ENCODE assay signal across 1 cellular context in the genomic region with DNA sequence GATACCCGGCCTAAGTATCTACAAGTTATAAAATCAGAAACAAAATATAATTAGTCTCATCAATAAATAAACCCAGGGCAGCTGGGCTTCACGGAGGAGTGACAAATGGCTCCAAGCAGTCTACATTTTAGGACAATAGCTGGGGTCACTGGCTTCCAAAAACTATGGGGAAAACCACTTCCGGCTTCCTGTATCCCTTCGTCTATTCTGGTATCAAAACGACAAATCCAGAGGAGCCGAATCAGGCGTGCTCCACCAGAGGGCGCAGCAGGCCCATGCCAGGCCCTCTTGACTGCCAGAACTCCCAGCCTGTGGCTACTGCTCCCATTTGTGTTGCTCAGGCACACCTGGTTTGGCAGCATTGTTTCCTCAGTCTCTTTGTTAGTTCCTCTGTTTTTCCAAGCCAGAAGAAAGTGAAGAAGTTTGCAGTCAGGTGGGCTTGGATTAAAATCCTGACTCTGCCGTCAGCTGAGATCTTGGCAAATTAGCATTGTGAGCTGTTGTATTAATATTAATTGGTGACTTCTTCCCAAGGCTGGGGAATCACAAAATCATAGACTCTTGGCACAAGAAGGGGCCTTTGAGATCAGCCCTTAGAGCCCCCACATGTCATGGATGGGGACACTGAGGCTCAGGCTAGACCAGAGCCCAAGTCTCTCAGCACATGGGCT.
TF ChIP-seq lines count a peak whose summit lies in the region.

No MANE protein-coding gene starts in this region.

TF ChIP-seq in HepG2, 621 proteins besides CTCF, POLR2A, EP300 and RAD21 (continued from another document and continues in another):
- TF ChIP-seq, protein P1, sequence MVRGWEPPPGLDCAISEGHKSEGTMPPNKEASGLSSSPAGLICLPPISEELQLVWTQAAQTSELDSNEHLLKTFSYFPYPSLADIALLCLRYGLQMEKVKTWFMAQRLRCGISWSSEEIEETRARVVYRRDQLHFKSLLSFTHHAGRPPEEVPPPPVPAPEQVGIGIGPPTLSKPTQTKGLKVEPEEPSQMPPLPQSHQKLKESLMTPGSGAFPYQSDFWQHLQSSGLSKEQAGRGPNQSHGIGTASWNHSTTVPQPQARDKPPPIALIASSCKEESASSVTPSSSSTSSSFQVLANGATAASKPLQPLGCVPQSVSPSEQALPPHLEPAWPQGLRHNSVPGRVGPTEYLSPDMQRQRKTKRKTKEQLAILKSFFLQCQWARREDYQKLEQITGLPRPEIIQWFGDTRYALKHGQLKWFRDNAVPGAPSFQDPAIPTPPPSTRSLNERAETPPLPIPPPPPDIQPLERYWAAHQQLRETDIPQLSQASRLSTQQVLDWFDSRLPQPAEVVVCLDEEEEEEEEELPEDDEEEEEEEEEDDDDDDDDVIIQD (CRISPR knock-in tag; IDR thresholded peaks at IDR 0.05; ENCODE audit: low read depth) = peak; percentile 59
- TF ChIP-seq KAT8 (CRISPR knock-in tag; IDR thresholded peaks at IDR 0.05) (peak; percentile 88), GATAD2A (CRISPR knock-in tag; IDR thresholded peaks at IDR 0.05) (peak; percentile 63), SRY (CRISPR knock-in tag; IDR thresholded peaks at IDR 0.05) (no peak), ZNF350 (CRISPR knock-in tag; IDR thresholded peaks at IDR 0.05; ENCODE audit: borderline replicate concordance, low read depth) (no peak; the same call in 1 of the 2 replicates), REST (IDR thresholded peaks at IDR 0.05; ENCODE audit: borderline replicate concordance in 1 of 2, low read depth in 1 of 2, low read length in 2 of 2) (no peak), ZNF484 (CRISPR knock-in tag; IDR thresholded peaks at IDR 0.05; ENCODE audit: borderline replicate concordance, low read depth) (no peak), SMAD3 (CRISPR knock-in tag; IDR thresholded peaks at IDR 0.05) (peak; percentile 73; the same call in 1 of the 2 replicates), ZKSCAN5 (CRISPR knock-in tag; IDR thresholded peaks at IDR 0.05) (no peak), JUND (CRISPR knock-in tag; IDR thresholded peaks at IDR 0.05) (no peak), UBTF (CRISPR knock-in tag; IDR thresholded peaks at IDR 0.05) (no peak), ATF1 (CRISPR knock-in tag; IDR thresholded peaks at IDR 0.05) (no peak), TFDP2 (CRISPR knock-in tag; IDR thresholded peaks at IDR 0.05) (0 out of 2 replicates have a peak, but pooled peaks have one; percentile 27), SOX5 (CRISPR knock-in tag; IDR thresholded peaks at IDR 0.05; ENCODE audit: borderline replicate concordance) (peak; percentile 48; the same call in 1 of the 2 replicates), ZNF367 (CRISPR knock-in tag; IDR thresholded peaks at IDR 0.05; ENCODE audit: borderline replicate concordance) (no peak), ZHX1 (CRISPR knock-in tag; IDR thresholded peaks at IDR 0.05; ENCODE audit: low read depth) (no peak), REPIN1 (CRISPR knock-in tag; IDR thresholded peaks at IDR 0.05; ENCODE audit: borderline replicate concordance, low read depth) (peak; percentile 42; the same call in 1 of the 2 replicates), GRHL1 (CRISPR knock-in tag; conservative IDR thresholded peaks at IDR 0.05) (no peak), MATR3 (CRISPR knock-in tag; IDR thresholded peaks at IDR 0.05) (no peak), MYPOP (CRISPR knock-in tag; IDR thresholded peaks at IDR 0.05) (no peak)
- TF ChIP-seq, protein P2, sequence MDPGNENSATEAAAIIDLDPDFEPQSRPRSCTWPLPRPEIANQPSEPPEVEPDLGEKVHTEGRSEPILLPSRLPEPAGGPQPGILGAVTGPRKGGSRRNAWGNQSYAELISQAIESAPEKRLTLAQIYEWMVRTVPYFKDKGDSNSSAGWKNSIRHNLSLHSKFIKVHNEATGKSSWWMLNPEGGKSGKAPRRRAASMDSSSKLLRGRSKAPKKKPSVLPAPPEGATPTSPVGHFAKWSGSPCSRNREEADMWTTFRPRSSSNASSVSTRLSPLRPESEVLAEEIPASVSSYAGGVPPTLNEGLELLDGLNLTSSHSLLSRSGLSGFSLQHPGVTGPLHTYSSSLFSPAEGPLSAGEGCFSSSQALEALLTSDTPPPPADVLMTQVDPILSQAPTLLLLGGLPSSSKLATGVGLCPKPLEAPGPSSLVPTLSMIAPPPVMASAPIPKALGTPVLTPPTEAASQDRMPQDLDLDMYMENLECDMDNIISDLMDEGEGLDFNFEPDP (CRISPR knock-in tag; conservative IDR thresholded peaks at IDR 0.05) = no peak
- TF ChIP-seq, protein P3, sequence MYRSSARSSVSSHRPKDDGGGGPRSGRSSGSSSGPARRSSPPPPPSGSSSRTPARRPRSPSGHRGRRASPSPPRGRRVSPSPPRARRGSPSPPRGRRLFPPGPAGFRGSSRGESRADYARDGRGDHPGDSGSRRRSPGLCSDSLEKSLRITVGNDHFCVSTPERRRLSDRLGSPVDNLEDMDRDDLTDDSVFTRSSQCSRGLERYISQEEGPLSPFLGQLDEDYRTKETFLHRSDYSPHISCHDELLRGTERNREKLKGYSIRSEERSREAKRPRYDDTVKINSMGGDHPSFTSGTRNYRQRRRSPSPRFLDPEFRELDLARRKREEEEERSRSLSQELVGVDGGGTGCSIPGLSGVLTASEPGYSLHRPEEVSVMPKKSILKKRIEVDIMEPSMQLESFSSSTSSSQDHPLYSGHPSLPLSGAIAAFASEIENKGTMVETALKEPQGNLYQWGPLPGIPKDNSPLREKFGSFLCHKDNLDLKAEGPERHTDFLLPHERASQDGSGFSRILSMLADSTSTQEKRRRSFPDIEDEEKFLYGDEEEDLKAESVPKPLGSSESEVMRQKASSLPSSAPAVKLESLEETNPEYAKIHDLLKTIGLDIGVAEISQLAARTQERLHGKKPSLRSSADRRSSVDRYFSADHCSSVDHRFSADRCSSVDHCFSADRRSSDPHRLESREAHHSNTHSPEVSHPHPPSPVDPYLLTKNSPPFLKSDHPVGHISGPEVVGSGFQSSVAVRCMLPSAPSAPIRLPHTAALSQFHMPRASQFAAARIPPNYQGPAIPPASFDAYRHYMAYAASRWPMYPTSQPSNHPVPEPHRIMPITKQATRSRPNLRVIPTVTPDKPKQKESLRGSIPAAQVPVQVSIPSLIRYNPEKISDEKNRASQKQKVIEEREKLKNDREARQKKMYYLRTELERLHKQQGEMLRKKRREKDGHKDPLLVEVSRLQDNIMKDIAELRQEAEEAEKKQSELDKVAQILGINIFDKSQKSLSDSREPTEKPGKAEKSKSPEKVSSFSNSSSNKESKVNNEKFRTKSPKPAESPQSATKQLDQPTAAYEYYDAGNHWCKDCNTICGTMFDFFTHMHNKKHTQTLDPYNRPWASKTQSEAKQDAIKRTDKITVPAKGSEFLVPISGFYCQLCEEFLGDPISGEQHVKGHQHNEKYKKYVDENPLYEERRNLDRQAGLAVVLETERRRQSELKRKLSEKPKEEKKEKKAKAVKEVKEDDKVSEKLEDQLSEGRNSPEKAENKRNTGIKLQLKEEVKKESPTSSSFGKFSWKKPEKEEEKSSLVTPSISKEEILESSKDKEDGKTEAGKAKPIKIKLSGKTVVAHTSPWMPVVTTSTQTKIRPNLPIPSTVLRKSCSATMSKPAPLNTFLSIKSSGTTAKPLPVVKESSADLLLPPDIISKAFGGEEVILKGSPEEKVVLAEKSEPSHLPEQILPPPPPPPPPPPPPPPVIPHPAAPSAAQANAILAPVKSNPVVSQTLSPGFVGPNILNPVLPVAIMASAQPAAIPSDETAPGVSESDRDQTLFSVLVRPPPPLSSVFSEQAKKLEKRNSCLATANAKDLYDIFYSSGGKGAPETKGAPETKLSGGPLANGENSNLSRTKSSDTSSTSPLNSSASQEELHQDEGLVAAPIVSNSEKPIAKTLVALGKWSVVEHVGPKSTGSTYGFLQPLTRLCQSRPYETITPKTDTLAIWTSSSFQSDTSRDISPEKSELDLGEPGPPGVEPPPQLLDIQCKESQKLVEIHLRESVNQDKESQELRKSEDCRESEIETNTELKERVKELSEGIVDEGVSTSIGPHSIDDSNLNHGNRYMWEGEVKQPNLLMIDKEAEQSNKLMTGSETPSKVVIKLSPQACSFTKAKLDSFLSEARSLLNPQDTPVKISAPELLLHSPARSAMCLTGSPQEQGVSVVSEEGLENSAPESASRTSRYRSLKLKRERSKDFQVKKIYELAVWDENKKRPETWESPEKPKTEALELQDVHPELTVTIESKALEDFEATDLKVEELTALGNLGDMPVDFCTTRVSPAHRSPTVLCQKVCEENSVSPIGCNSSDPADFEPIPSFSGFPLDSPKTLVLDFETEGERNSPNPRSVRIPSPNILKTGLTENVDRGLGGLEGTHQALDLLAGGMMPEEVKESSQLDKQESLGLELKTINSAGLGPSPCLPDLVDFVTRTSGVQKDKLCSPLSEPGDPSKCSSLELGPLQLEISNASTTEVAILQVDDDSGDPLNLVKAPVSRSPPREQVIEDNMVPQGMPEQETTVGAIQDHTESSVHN (CRISPR knock-in tag; IDR thresholded peaks at IDR 0.05) = no peak
